In the genomic region with DNA sequence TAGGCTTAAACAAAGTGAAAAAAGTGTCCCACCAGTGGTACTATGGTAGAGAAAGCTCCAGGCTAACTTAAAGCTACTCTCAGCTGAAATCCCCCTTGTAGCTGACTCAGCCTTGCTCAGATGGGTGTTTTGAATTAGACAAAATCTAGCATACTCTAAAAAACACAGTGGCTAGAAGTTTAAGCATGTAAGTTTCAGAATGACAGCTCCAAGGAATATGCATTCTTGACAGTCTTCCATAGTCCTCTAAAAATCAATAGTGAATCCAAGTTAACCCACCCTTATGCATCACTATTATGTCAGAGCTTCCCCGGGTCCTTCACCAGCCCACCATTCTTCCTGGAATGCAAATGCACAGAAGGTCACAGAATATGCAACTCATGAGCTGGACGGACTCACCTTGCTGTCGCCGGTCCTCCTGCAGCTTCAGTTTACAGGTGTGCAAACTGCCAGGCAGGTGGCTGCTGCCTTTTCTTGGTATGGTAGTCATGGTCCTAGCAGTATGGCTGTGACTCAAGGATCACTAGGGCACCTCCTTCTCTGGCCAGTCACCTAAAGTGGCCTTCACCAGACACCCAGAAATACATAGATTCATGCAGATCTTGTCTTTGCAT, we compare ENCODE assay signal across 1 cellular context.
TF ChIP-seq lines count a peak whose summit lies in the region.

No MANE protein-coding gene starts in this region.

TF ChIP-seq in GM23338, 12 proteins besides CTCF, POLR2A, EP300 and RAD21 (continued from another document):
- TF ChIP-seq, protein P1, sequence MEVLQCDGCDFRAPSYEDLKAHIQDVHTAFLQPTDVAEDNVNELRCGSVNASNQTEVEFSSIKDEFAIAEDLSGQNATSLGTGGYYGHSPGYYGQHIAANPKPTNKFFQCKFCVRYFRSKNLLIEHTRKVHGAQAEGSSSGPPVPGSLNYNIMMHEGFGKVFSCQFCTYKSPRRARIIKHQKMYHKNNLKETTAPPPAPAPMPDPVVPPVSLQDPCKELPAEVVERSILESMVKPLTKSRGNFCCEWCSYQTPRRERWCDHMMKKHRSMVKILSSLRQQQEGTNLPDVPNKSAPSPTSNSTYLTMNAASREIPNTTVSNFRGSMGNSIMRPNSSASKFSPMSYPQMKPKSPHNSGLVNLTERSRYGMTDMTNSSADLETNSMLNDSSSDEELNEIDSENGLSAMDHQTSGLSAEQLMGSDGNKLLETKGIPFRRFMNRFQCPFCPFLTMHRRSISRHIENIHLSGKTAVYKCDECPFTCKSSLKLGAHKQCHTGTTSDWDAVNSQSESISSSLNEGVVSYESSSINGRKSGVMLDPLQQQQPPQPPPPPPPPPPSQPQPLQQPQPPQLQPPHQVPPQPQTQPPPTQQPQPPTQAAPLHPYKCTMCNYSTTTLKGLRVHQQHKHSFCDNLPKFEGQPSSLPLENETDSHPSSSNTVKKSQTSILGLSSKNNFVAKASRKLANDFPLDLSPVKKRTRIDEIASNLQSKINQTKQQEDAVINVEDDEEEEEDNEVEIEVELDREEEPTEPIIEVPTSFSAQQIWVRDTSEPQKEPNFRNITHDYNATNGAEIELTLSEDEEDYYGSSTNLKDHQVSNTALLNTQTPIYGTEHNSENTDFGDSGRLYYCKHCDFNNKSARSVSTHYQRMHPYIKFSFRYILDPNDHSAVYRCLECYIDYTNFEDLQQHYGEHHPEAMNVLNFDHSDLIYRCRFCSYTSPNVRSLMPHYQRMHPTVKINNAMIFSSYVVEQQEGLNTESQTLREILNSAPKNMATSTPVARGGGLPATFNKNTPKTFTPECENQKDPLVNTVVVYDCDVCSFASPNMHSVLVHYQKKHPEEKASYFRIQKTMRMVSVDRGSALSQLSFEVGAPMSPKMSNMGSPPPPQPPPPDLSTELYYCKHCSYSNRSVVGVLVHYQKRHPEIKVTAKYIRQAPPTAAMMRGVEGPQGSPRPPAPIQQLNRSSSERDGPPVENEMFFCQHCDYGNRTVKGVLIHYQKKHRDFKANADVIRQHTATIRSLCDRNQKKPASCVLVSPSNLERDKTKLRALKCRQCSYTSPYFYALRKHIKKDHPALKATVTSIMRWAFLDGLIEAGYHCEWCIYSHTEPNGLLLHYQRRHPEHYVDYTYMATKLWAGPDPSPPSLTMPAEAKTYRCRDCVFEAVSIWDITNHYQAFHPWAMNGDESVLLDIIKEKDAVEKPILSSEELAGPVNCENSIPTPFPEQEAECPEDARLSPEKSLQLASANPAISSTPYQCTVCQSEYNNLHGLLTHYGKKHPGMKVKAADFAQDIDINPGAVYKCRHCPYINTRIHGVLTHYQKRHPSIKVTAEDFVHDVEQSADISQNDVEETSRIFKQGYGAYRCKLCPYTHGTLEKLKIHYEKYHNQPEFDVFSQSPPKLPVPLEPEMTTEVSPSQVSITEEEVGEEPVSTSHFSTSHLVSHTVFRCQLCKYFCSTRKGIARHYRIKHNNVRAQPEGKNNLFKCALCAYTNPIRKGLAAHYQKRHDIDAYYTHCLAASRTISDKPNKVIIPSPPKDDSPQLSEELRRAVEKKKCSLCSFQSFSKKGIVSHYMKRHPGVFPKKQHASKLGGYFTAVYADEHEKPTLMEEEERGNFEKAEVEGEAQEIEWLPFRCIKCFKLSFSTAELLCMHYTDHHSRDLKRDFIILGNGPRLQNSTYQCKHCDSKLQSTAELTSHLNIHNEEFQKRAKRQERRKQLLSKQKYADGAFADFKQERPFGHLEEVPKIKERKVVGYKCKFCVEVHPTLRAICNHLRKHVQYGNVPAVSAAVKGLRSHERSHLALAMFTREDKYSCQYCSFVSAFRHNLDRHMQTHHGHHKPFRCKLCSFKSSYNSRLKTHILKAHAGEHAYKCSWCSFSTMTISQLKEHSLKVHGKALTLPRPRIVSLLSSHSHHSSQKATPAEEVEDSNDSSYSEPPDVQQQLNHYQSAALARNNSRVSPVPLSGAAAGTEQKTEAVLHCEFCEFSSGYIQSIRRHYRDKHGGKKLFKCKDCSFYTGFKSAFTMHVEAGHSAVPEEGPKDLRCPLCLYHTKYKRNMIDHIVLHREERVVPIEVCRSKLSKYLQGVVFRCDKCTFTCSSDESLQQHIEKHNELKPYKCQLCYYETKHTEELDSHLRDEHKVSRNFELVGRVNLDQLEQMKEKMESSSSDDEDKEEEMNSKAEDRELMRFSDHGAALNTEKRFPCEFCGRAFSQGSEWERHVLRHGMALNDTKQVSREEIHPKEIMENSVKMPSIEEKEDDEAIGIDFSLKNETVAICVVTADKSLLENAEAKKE (CRISPR knock-in tag; IDR thresholded peaks at IDR 0.05) = no peak
- TF ChIP-seq NANOG (IDR thresholded peaks at IDR 0.05; ENCODE audit: borderline replicate concordance) (no peak), STAT1 (IDR thresholded peaks at IDR 0.05; ENCODE audit: unreplicated experiment) (no peak), ZNF114 (CRISPR knock-in tag; IDR thresholded peaks at IDR 0.05) (no peak), EZH2phosphoT487 (IDR thresholded peaks at IDR 0.05; ENCODE audit: unreplicated experiment) (no peak), POLR2AphosphoS5 (IDR thresholded peaks at IDR 0.05; ENCODE audit: low read depth) (no peak)
- TF ChIP-seq, protein P2, sequence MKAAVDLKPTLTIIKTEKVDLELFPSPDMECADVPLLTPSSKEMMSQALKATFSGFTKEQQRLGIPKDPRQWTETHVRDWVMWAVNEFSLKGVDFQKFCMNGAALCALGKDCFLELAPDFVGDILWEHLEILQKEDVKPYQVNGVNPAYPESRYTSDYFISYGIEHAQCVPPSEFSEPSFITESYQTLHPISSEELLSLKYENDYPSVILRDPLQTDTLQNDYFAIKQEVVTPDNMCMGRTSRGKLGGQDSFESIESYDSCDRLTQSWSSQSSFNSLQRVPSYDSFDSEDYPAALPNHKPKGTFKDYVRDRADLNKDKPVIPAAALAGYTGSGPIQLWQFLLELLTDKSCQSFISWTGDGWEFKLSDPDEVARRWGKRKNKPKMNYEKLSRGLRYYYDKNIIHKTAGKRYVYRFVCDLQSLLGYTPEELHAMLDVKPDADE (IDR thresholded peaks at IDR 0.05) = no peak
TF ChIP-seq in GM23338: peak in this region for 0.
